ENCODE assay signal across 17 cellular contexts in the genomic region with DNA sequence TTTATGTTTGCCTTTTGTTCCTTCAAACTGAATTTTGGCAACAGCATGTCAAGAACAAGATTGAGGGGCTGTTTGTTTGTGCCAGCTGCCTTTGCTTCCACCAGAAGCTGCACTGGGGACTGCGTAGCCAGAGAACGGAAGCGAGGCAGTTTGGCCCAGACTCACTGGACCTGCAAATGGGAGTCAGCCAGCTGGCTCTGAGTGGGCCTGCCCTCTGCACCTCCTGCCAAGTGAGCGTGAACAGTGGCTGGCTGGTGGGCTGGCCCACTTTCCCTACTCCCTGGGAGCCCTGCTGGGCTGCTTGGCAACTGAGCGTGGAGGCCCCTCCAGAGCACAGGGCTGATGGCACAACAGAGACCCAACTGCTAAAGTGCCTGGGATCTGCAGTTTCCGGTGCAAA.
A peak's percentile ranks its signal among the peaks of the same experiment; 100 is the strongest.
DNase-seq lines count a peak whose midpoint lies in the region; ATAC-seq and TF ChIP-seq lines count a peak whose summit lies in the region.
"Had no signal": no experiment of that assay in that cellular context is flagged by ENCODE, and none has a peak within 500 bp of the region (broad histone marks: within the 10 kb centered on the region; RNA-seq: fewer than 3 reads in every experiment).

No MANE protein-coding gene starts in this region.

- peak; percentile 41 for DNase-seq in NCI-H1694 treated with DMSO at 0.1 percent for 48 hours (lab: John Stamatoyannopoulos, UW)
- peak; percentile 91 for DNase-seq in esophagus muscularis mucosa (ENCODE audit: extremely low spot score)
- peak in 1 of 2 donors; percentile 63 for DNase-seq in left lung
- DNase-seq in stomach, result peak; percentile 73
- no peak for DNase-seq in transverse colon
- DNase-seq in NCI-H226, result no peak
- DNase-seq in suprapubic skin (ENCODE audit: low spot score in 2 of 2), result no peak
- DNase-seq in NCI-H748 treated with DMSO at 0.1 percent for 48 hours (lab: John Stamatoyannopoulos, UW), result no peak
- DNase-seq: activated CD4-positive, CD25-positive, alpha-beta regulatory T cell; GDM1; MM.1S had no signal

- H3K4me3 ChIP-seq in esophagus muscularis mucosa (no peak overlapping the region), left lung (no peak overlapping the region), stomach (no peak overlapping the region), transverse colon (no peak overlapping the region), suprapubic skin (no peak overlapping the region)
- H3K4me3 ChIP-seq: adrenal gland had no signal

- TF ChIP-seq CTCF in esophagus muscularis mucosa (IDR thresholded peaks at IDR 0.05), result no peak
- no peak for TF ChIP-seq CTCF in left lung (IDR thresholded peaks at IDR 0.05)
- no peak for TF ChIP-seq CTCF in stomach (IDR thresholded peaks at IDR 0.05)
- TF ChIP-seq CTCF in transverse colon (IDR thresholded peaks at IDR 0.05), result no peak
- no peak for TF ChIP-seq CTCF in suprapubic skin (IDR thresholded peaks at IDR 0.05)

- H3K9me3 ChIP-seq in esophagus muscularis mucosa (peaks cover 0 to 5% (median 0%) of the 10 kb centered on the region in 4 donors), left lung (peaks cover 0 to 13% of the 10 kb centered on the region in 2 donors), stomach (peaks cover 0 to 13% (median 4%) of the 10 kb centered on the region in 4 donors), transverse colon (peaks cover 0 to 4% of the 10 kb centered on the region in 2 donors), suprapubic skin (no peaks in the 10 kb centered on the region)

- H3K4me1 ChIP-seq in esophagus muscularis mucosa, result peaks cover 6 to 15% (median 13%) of the 10 kb centered on the region in 4 donors
- peaks cover 0 to 11% of the 10 kb centered on the region in 2 donors for H3K4me1 ChIP-seq in left lung
- H3K4me1 ChIP-seq in stomach, result peaks cover 16 to 36% (median 25%) of the 10 kb centered on the region in 4 donors
- H3K4me1 ChIP-seq in transverse colon, result peaks cover 0 to 18% (median 9%) of the 10 kb centered on the region in 4 donors
- H3K4me1 ChIP-seq in suprapubic skin, result no peaks in the 10 kb centered on the region
- H3K4me1 ChIP-seq: adrenal gland had no signal

- no peaks in the 10 kb centered on the region for H3K27me3 ChIP-seq in esophagus muscularis mucosa
- no peaks in the 10 kb centered on the region for H3K27me3 ChIP-seq in left lung
- no peaks in the 10 kb centered on the region for H3K27me3 ChIP-seq in stomach
- no peaks in the 10 kb centered on the region for H3K27me3 ChIP-seq in transverse colon
- no peaks in the 10 kb centered on the region for H3K27me3 ChIP-seq in suprapubic skin
- H3K27me3 ChIP-seq: adrenal gland had no signal

- peaks cover 0 to 12% (median 6%) of the 10 kb centered on the region in 4 donors for H3K36me3 ChIP-seq in esophagus muscularis mucosa
- H3K36me3 ChIP-seq in left lung, result peaks cover 0 to 39% of the 10 kb centered on the region in 2 donors
- H3K36me3 ChIP-seq in stomach, result peaks cover 7 to 34% (median 27%) of the 10 kb centered on the region in 4 donors
- peaks cover 0 to 7% (median 0%) of the 10 kb centered on the region in 4 donors for H3K36me3 ChIP-seq in transverse colon
- peaks cover 10% of the 10 kb centered on the region for H3K36me3 ChIP-seq in suprapubic skin
- H3K36me3 ChIP-seq: adrenal gland had no signal

- WGBS in esophagus muscularis mucosa, result 73% methylated on average over 1 of the region's 6 CpGs
- 32 to 48% (median 41%) methylated on average over 4 to 6 of the region's 6 CpGs for WGBS in stomach, 5 donors
- whole genome bisulfite sequencing in transverse colon (ENCODE audit: low coverage in 1 of 2), 2 donors, result 87% methylated on average over 6 of the region's 6 CpGs; no CpG with 5 or more reads in 1 of the 2 donors
- WGBS in suprapubic skin, result 63% methylated on average over 6 of the region's 6 CpGs

- TF ChIP-seq POLR2A in esophagus muscularis mucosa (IDR thresholded peaks at IDR 0.05; ENCODE audit: low read depth), result no peak
- no peak for TF ChIP-seq POLR2A in stomach (IDR thresholded peaks at IDR 0.05)
- TF ChIP-seq POLR2A in transverse colon (IDR thresholded peaks at IDR 0.05), result no peak
- TF ChIP-seq POLR2A in suprapubic skin (IDR thresholded peaks at IDR 0.05), result no peak

- H3K27ac ChIP-seq in esophagus muscularis mucosa (replicated peaks in 1 of 4) (peak overlapping the region; percentile 5 to 46 (median 28)), left lung (no peak overlapping the region), stomach (peak overlapping the region; percentile 31 to 65 (median 51)), transverse colon (no peak overlapping the region), suprapubic skin (no peak overlapping the region)
- H3K27ac ChIP-seq: adrenal gland, C4-2B, HL-60 had no signal

- ATAC-seq in left lung, result peak; percentile 43
- ATAC-seq: natural killer cell treated with Interleukin-12 subunit alpha and Interleukin-12 subunit beta and Interleukin-15 and Interleukin-18, amount 100 ng/mL, for 72 hours; SK-N-SH treated with all-trans-retinoic acid at 6 μM for 48 hours; stimulated activated effector memory CD8-positive, alpha-beta T cell treated with anti-CD3 and anti-CD28 coated beads, Interleukin-12 subunit alpha, Interleukin-12 subunit beta, amount 100 ng/mL, for 72 hours had no signal

- in situ Hi-C loops in transverse colon (cut with MboI; ENCODE audit: low pct_ligation_motif_present in 1 of 4, low pct_unique_long_range_greater_than_20kb in 1 of 4, low sequenced_read_pairs in 3 of 4), result no loop called here

- no peak for TF ChIP-seq EP300 in esophagus muscularis mucosa (IDR thresholded peaks at IDR 0.05)
- TF ChIP-seq EP300 in stomach (IDR thresholded peaks at IDR 0.05), result no peak
- TF ChIP-seq EP300 in transverse colon (IDR thresholded peaks at IDR 0.05; ENCODE audit: low read depth), result no peak
- no peak for TF ChIP-seq EP300 in suprapubic skin (IDR thresholded peaks at IDR 0.05)

- intact Hi-C loops in esophagus muscularis mucosa (cut with DNase I), result no loop called here
- intact Hi-C loops in left lung (cut with DNase I), result no loop called here
- intact Hi-C loops in stomach (cut with DNase I; ENCODE audit: low total_unique reads), result no loop called here
- intact Hi-C loops in transverse colon (cut with DNase I; ENCODE audit: low total_unique reads), result no loop called here

Comparison
In these comparisons a context has a peak if more than half of its experiments do, and no peak if none do; other contexts are left out.
1. DNase-seq: peak in NCI-H1694 treated with DMSO at 0.1 percent for 48 hours (single experiment), esophagus muscularis mucosa (single experiment) and stomach (single experiment); none in transverse colon (single experiment), NCI-H226 (single experiment), suprapubic skin (0 of 2) and NCI-H748 treated with DMSO at 0.1 percent for 48 hours (single experiment).
2. H3K27ac ChIP-seq: peak in esophagus muscularis mucosa (4 of 4) and stomach (5 of 5); none in left lung (0 of 2), transverse colon (0 of 4) and suprapubic skin (single experiment).